ENCODE assay signal across 13 cellular contexts in the genomic region with DNA sequence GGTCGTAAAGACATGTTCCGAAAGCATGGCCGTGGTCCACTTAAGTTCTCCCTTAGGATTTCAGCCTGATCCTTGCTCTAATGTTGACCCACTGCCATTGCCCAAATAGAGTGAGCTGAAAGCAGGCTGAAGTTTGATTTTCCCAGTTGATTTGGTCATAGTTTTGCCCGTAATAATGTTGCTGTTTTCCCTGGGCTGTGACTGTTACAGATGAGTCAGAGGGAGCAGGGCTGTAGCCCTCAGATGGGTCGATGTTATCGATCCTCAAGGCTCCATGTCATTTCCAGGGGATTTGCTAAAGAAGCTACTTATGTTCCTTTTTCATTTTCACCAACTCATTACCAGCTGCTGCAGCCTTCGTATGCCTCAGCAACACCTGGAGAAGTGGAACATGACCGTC.
"Had no signal": no experiment of that assay in that cellular context is flagged by ENCODE, and none has a peak within 500 bp of the region (broad histone marks: within the 10 kb centered on the region; RNA-seq: fewer than 3 reads in every experiment).

No MANE protein-coding gene starts in this region.

- H3K36me3 ChIP-seq: thoracic aorta had no signal

- H3K9me3 ChIP-seq: thoracic aorta had no signal

- ATAC-seq: activated T-helper 17 cell treated with anti-CD3 and anti-CD28 coated beads, Interleukin-2, amount 50 U/mL, for 72 hours; stimulated activated naive CD8-positive, alpha-beta T cell treated with anti-CD3 and anti-CD28 coated beads, Interleukin-15, amount 100 ng/mL, for 72 hours had no signal

- H3K4me3 ChIP-seq: skin epidermis, thoracic aorta had no signal

- H3K27ac ChIP-seq: epithelial cell of prostate had no signal

- DNase-seq: activated B cell treated with CpG ODN at 0.5 μM for 24 hours; activated CD4-positive, alpha-beta T cell treated with anti-CD3 and anti-CD28 coated beads, Interleukin-2, amount 10 ng/mL, durations not matched to agents 24 days and 14 days; activated naive CD4-positive, alpha-beta T cell treated with anti-CD3 and anti-CD28 coated beads, Interleukin-2, amount 10 ng/mL, durations not matched to agents 7 days and 5 days; effector memory CD4-positive, alpha-beta T cell; hippocampal formation; kidney glomerular epithelial cell; stimulated activated CD4-positive, alpha-beta T cell treated with anti-CD3 and anti-CD28 coated beads, Interleukin-4, amount 100 ng/mL, for 4 hours; stimulated activated naive CD8-positive, alpha-beta T cell treated with anti-CD3 and anti-CD28 coated beads, Interleukin-15, amount 100 ng/mL, for 72 hours had no signal

- FAIRE-seq: urothelium cell line had no signal
